ENCODE assay signal across 2 cellular contexts in genomic region chr4:157824006-157824405, GRCh38.
TF ChIP-seq lines count a peak whose summit lies in the region.

No MANE protein-coding gene starts in this region.

TF ChIP-seq in GM23338, 12 proteins besides CTCF, POLR2A, EP300 and RAD21:
- TF ChIP-seq POLR2AphosphoS5 (IDR thresholded peaks at IDR 0.05; ENCODE audit: low read depth) (no peak), ZNF114 (CRISPR knock-in tag; IDR thresholded peaks at IDR 0.05) (no peak), EZH2phosphoT487 (IDR thresholded peaks at IDR 0.05; ENCODE audit: unreplicated experiment) (no peak), JUNB (IDR thresholded peaks at IDR 0.05; ENCODE audit: unreplicated experiment) (no peak), ZNF331 (CRISPR knock-in tag; IDR thresholded peaks at IDR 0.05; ENCODE audit: low read depth) (no peak), CREB1 (CRISPR knock-in tag; IDR thresholded peaks at IDR 0.05; ENCODE audit: low read depth) (no peak), ETS1 (IDR thresholded peaks at IDR 0.05) (no peak), STAT1 (IDR thresholded peaks at IDR 0.05; ENCODE audit: unreplicated experiment) (no peak), ZNF462 (CRISPR knock-in tag; IDR thresholded peaks at IDR 0.05) (no peak), EZH2 (IDR thresholded peaks at IDR 0.05; ENCODE audit: low read depth, unreplicated experiment) (no peak), NANOG (IDR thresholded peaks at IDR 0.05; ENCODE audit: borderline replicate concordance) (no peak), REST (IDR thresholded peaks at IDR 0.05; ENCODE audit: unreplicated experiment) (no peak)

TF ChIP-seq in H1, 55 proteins besides CTCF, POLR2A, EP300 and RAD21:
- no peak for TF ChIP-seq POU5F1 (IDR thresholded peaks at IDR 0.05; ENCODE audit: low read depth, low read length)
- peak; percentile 31; the same call in 1 of the 2 replicates for TF ChIP-seq CEBPB (IDR thresholded peaks at IDR 0.05; ENCODE audit: low read depth, low read length)
TF ChIP-seq in H1: peak in this region for 1.
